In the genomic region with DNA sequence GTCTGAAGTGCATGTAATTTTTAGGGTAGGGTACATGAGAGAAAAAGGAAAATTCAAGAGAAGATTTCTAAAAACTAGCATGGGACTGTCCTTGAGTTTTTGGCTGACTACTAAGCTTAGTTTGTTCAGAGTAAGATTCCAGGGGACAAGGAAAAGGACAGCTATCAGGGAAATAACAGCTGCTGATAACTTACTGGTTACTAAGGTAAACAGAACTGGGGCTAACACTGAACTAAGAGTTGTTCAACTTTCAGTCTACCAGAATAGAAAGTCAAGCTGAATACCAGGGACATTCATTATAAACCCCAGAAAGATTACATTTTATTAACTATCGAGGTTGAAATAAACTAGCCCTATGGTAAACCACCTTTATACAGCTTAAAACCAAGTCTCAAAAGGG, we compare ENCODE assay signal across 8 cellular contexts.
"Had no signal": no experiment of that assay in that cellular context is flagged by ENCODE, and none has a peak within 500 bp of the region (broad histone marks: within the 10 kb centered on the region; RNA-seq: fewer than 3 reads in every experiment).

No MANE protein-coding gene starts in this region.

- H3K9ac ChIP-seq: GM23248 had no signal

- DNase-seq: GM23248, GOT3, H7, HFFc6 had no signal

- H3K36me3 ChIP-seq: HAP-1 had no signal

- H3K27ac ChIP-seq: GM23248, HL-60 had no signal

- H3K9me3 ChIP-seq: HAP-1 had no signal

- H3K4me1 Mint-ChIP-seq: IgD-negative memory B cell had no signal

- H3K4me3 Mint-ChIP-seq: HFFc6, IgD-negative memory B cell had no signal

- H3K27me3 Mint-ChIP-seq: IgD-negative memory B cell had no signal

- H2AFZ ChIP-seq: GM23248 had no signal

- FAIRE-seq: HepG2 had no signal

- H3K4me3 ChIP-seq: GM23248, HAP-1 had no signal

- H3K27ac Mint-ChIP-seq: HFFc6 had no signal

- H3K36me3 Mint-ChIP-seq: IgD-negative memory B cell had no signal

- H3K4me1 ChIP-seq: HAP-1 had no signal
